ENCODE assay signal across 23 cellular contexts in the genomic region with DNA sequence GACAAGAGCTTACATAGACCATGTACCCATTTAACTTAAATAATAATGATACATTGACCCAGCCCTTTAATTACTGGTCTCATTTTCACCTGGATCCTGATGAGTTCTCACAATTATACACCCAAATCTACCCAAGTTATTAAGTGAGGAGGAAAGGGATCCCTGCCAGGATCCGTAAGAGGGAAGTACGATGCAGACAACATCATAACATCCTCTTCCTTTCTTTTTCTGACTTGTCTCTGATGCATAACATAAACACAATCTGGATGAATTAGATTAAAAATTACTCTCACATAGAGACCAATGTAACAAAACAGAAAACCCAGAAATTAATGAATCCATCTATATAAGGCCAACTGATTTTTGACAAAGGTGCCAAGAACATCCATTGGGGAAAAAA. TPM values are rescaled to one million over a fixed set of nuclear protein-coding genes. Genes with fewer than 3 reads are reported as not detected.
DNase-seq lines count a peak whose midpoint lies in the region; ATAC-seq and TF ChIP-seq lines count a peak whose summit lies in the region.
"Had no signal": no experiment of that assay in that cellular context is flagged by ENCODE, and none has a peak within 500 bp of the region (broad histone marks: within the 10 kb centered on the region; RNA-seq: fewer than 3 reads in every experiment).

No MANE protein-coding gene starts in this region.

- peak overlapping the region; percentile 5; the same call in 1 of the 2 replicates for H3K9ac ChIP-seq in SK-N-SH
- no peak overlapping the region for H3K9ac ChIP-seq in OCI-LY3 (ENCODE audit: low read length)
- no peak overlapping the region for H3K9ac ChIP-seq in fibroblast of lung (ENCODE audit: insufficient read depth, low read length)
- H3K9ac ChIP-seq: KMS-11 had no signal

- H4K20me1 ChIP-seq in SK-N-SH (ENCODE audit: insufficient read depth) (no peaks in the 10 kb centered on the region), OCI-LY3 (ENCODE audit: insufficient read depth, low read length) (no peaks in the 10 kb centered on the region), fibroblast of lung (ENCODE audit: control insufficient read depth, extremely low read depth, insufficient read depth, low read length) (no peaks in the 10 kb centered on the region)

- POLR2A ChIA-PET in SK-N-SH (lab: Yijun Ruan, JAX), result no interaction called here

- peaks cover 80% of the 10 kb centered on the region for H3K79me2 ChIP-seq in SK-N-SH (ENCODE audit: insufficient read depth)
- peaks cover 3% of the 10 kb centered on the region; the same call in 1 of the 2 replicates for H3K79me2 ChIP-seq in OCI-LY3 (ENCODE audit: low read length)
- peaks cover 4% of the 10 kb centered on the region for H3K79me2 ChIP-seq in fibroblast of lung (ENCODE audit: control insufficient read depth, insufficient read depth, low read length)

- H3K9me3 ChIP-seq in SK-N-SH (no peaks in the 10 kb centered on the region), OCI-LY3 (ENCODE audit: insufficient read depth, low read length) (no peaks in the 10 kb centered on the region), fibroblast of lung (ENCODE audit: control insufficient read depth, insufficient read depth, low read depth, low read length) (no peaks in the 10 kb centered on the region), transverse colon (no peaks in the 10 kb centered on the region)
- H3K9me3 ChIP-seq: ascending aorta, gastroesophageal sphincter, lower lobe of right lung, psoas muscle, testis had no signal

- no peak for TF ChIP-seq RAD21 in SK-N-SH (IDR thresholded peaks at IDR 0.05; ENCODE audit: low read length)

- H3K4me2 ChIP-seq in SK-N-SH (peak overlapping the region; percentile 50), OCI-LY3 (ENCODE audit: low read length) (peak overlapping the region; percentile 35; the same call in 1 of the 2 replicates), fibroblast of lung (ENCODE audit: extremely low read depth, insufficient read depth, low read length) (peak overlapping the region; percentile 86)
- H3K4me2 ChIP-seq: KMS-11, smooth muscle cell had no signal

- peak overlapping the region in 1 of 2 experiments; percentile 20; a peak in 2 of 4 replicates for H3K4me3 ChIP-seq in SK-N-SH (ENCODE audit: low read depth in 2 of 2, low read length in 1 of 2)
- H3K4me3 ChIP-seq in OCI-LY3 (ENCODE audit: low read length), result no peak overlapping the region
- peak overlapping the region in 3 of 4 experiments; percentile 9 to 28 (median 22) for H3K4me3 ChIP-seq in fibroblast of lung (replicated peaks in 1 of 4; ENCODE audit: control extremely low read depth in 1 of 4, insufficient read depth in 1 of 4, low read depth in 3 of 4, low read length in 4 of 4)
- no peak overlapping the region for H3K4me3 ChIP-seq in transverse colon
- H3K4me3 ChIP-seq: ascending aorta, dorsolateral prefrontal cortex, gastroesophageal sphincter, lower lobe of right lung, psoas muscle, smooth muscle cell, testis had no signal

- TF ChIP-seq EP300 in SK-N-SH (IDR thresholded peaks at IDR 0.05; ENCODE audit: borderline replicate concordance in 1 of 2, low read depth in 1 of 2, low read length in 1 of 2) (no peak), transverse colon (IDR thresholded peaks at IDR 0.05; ENCODE audit: low read depth) (no peak)

- H3K9me2 ChIP-seq in SK-N-SH, result no peaks in the 10 kb centered on the region

- CTCF ChIA-PET in SK-N-SH (lab: Yijun Ruan, JAX), result no interaction called here

- H3K27ac ChIP-seq in SK-N-SH (ENCODE audit: low read depth in 2 of 2, low read length in 1 of 2), result peak overlapping the region; percentile 16 to 63; a peak in 3 of 4 replicates
- H3K27ac ChIP-seq in OCI-LY3 (ENCODE audit: low read length), result no peak overlapping the region
- H3K27ac ChIP-seq in fibroblast of lung (ENCODE audit: insufficient read depth, low read length), result peak overlapping the region; percentile 51
- peak overlapping the region; percentile 71 to 74 (median 73) for H3K27ac ChIP-seq in transverse colon
- H3K27ac ChIP-seq: 22Rv1, ascending aorta, C4-2B, gastroesophageal sphincter, KMS-11, lower lobe of right lung, psoas muscle, testis had no signal

- no peak; the same call in 2 of the 3 replicates for ATAC-seq in SK-N-SH treated with all-trans-retinoic acid at 6 μM for 48 hours
- ATAC-seq: gastroesophageal sphincter, lower lobe of right lung, psoas muscle, Right ventricle myocardium inferior had no signal

- WGBS in SK-N-SH (ENCODE audit: low lambda C conversion rate), result 56% methylated on average over 2 of the region's 2 CpGs
- WGBS in transverse colon (ENCODE audit: low coverage in 1 of 2), 2 donors, result 56 to 58% methylated on average over 2 of the region's 2 CpGs

- H3K36me3 ChIP-seq in SK-N-SH (replicated peaks in 1 of 2; ENCODE audit: control insufficient read depth in 1 of 2, insufficient read depth in 2 of 2, low read length in 1 of 2) (no peaks in the 10 kb centered on the region), OCI-LY3 (replicated peaks; ENCODE audit: low read depth, low read length) (no peaks in the 10 kb centered on the region), fibroblast of lung (ENCODE audit: control insufficient read depth, insufficient read depth, low read length) (no peaks in the 10 kb centered on the region), transverse colon (no peaks in the 10 kb centered on the region)
- H3K36me3 ChIP-seq: ascending aorta, gastroesophageal sphincter, lower lobe of right lung had no signal

- TF ChIP-seq CTCF in SK-N-SH (IDR thresholded peaks at IDR 0.05) (no peak), OCI-LY3 (IDR thresholded peaks at IDR 0.05; ENCODE audit: low read depth, low read length) (no peak), fibroblast of lung (conservative IDR thresholded peaks at IDR 0.05 in 1 of 2, IDR thresholded peaks at IDR 0.05 in 1 of 2; ENCODE audit: low read depth in 1 of 2, low read length in 2 of 2) (no peak), transverse colon (IDR thresholded peaks at IDR 0.05) (no peak)

- DNase-seq in SK-N-SH, result no peak
- DNase-seq in fibroblast of lung (ENCODE audit: low read depth in 2 of 2), result no peak
- no peak for DNase-seq in transverse colon
- no peak for DNase-seq in epidermal melanocyte (ENCODE audit: insufficient read length, low spot score)
- DNase-seq in A172 (ENCODE audit: low spot score), result no peak
- no peak for DNase-seq in nucleus accumbens (lab: John Stamatoyannopoulos, UW)
- DNase-seq: activated CD4-positive, alpha-beta T cell treated with anti-CD3 and anti-CD28 coated beads for 48 hours; central memory CD4-positive, alpha-beta T cell; dorsolateral prefrontal cortex; lower lobe of right lung; NCI-H1694 treated with DMSO at 0.1 percent for 48 hours; psoas muscle; stimulated activated naive CD4-positive, alpha-beta T cell; testis had no signal

- H3K4me1 ChIP-seq in SK-N-SH (ENCODE audit: control insufficient read depth in 1 of 2, insufficient read depth in 2 of 2, low read depth in 1 of 2, low read length in 1 of 2), result peaks cover 2 to 30% of the 10 kb centered on the region in 2 experiments; a peak in 3 of 4 replicates
- H3K4me1 ChIP-seq in OCI-LY3 (ENCODE audit: low read length), result peaks cover 52% of the 10 kb centered on the region
- H3K4me1 ChIP-seq in fibroblast of lung (ENCODE audit: control insufficient read depth, extremely low read depth, insufficient read depth, low read length), result peaks cover 9% of the 10 kb centered on the region
- H3K4me1 ChIP-seq in transverse colon, result peaks cover 8 to 42% (median 22%) of the 10 kb centered on the region in 4 donors
- H3K4me1 ChIP-seq: ascending aorta, gastroesophageal sphincter had no signal

- in situ Hi-C loops in transverse colon (cut with MboI; ENCODE audit: low pct_ligation_motif_present in 1 of 4, low pct_unique_long_range_greater_than_20kb in 1 of 4, low sequenced_read_pairs in 3 of 4), result no loop called here

- no peaks in the 10 kb centered on the region for H3K27me3 ChIP-seq in SK-N-SH (ENCODE audit: insufficient read depth)
- H3K27me3 ChIP-seq in OCI-LY3 (ENCODE audit: low read depth, low read length), result no peaks in the 10 kb centered on the region
- no peaks in the 10 kb centered on the region for H3K27me3 ChIP-seq in fibroblast of lung (ENCODE audit: control insufficient read depth, insufficient read depth, low read length)
- no peaks in the 10 kb centered on the region for H3K27me3 ChIP-seq in transverse colon
- H3K27me3 ChIP-seq: ascending aorta, dorsolateral prefrontal cortex, gastroesophageal sphincter, testis had no signal

- intact Hi-C loops in transverse colon (cut with DNase I; ENCODE audit: low total_unique reads), result no loop called here

- no peak overlapping the region for H2AFZ ChIP-seq in SK-N-SH (ENCODE audit: low read depth)
- no peak overlapping the region for H2AFZ ChIP-seq in OCI-LY3 (ENCODE audit: low read depth, low read length)
- H2AFZ ChIP-seq in fibroblast of lung (ENCODE audit: low read length), result no peak overlapping the region

- peaks cover 42% of the 10 kb centered on the region for H3F3A ChIP-seq in SK-N-SH (replicated peaks; ENCODE audit: insufficient read depth)

- TF ChIP-seq POLR2A in transverse colon (IDR thresholded peaks at IDR 0.05), result no peak

TF ChIP-seq in SK-N-SH, 30 proteins besides CTCF, POLR2A, EP300 and RAD21 (continues in another document):
- TF ChIP-seq NRF1 (IDR thresholded peaks at IDR 0.05; ENCODE audit: low read depth, low read length) (no peak), FOXJ3 (CRISPR knock-in tag; IDR thresholded peaks at IDR 0.05) (no peak)

TF ChIP-seq in SK-N-SH treated with all-trans-retinoic acid at 6 μM for 48 hours, 23 proteins besides CTCF, POLR2A, EP300 and RAD21 (continues in another document):
- TF ChIP-seq ESRRG (CRISPR knock-in tag; IDR thresholded peaks at IDR 0.05), result no peak
- TF ChIP-seq ZFP30 (CRISPR knock-in tag; IDR thresholded peaks at IDR 0.05), result no peak
- TF ChIP-seq ZNF565 (CRISPR knock-in tag; conservative IDR thresholded peaks at IDR 0.05; ENCODE audit: low read depth), result no peak

RNA-seq across cellular contexts. Expression of a gene that starts 17.0 kb away (rescaled TPM):
- polyA plus RNA-seq in SK-N-SH (2012; rRNA removed) (21.5 and 32.4 TPM in 2 replicates), fibroblast of lung (8.6 and 15.2 TPM in 2 replicates)
- 22.5 and 25.9 TPM in 2 replicates for polyA plus RNA-seq in SK-N-SH (2012; cell fraction: cytosol; rRNA removed)
- polyA plus RNA-seq in SK-N-SH (2012; cell fraction: nucleus; rRNA removed), result 10.0 and 18.4 TPM in 2 replicates
- total RNA-seq in fibroblast of lung (8.7 and 11.6 TPM in 2 replicates), transverse colon (10 to 100 TPM; 20.3 to 29.6 (median 23.0) TPM)
- 4.8 and 10.6 TPM in 2 replicates for polyA plus RNA-seq in fibroblast of lung (2012)
- polyA minus RNA-seq in fibroblast of lung (ENCODE audit: low replicate concordance), result 30.7 and 36.6 TPM in 2 replicates
- total RNA-seq in A172 (2014; rRNA removed; shearing (Covaris generic)), result 4.8 and 6.4 TPM in 2 replicates

RNA-seq across cellular contexts. Expression of a gene that starts 59.9 kb away (rescaled TPM):
- polyA plus RNA-seq in SK-N-SH (2012; rRNA removed) (3.6 and 4.9 TPM in 2 replicates), fibroblast of lung (2.9 and 3.3 TPM in 2 replicates)
- 3.5 and 4.5 TPM in 2 replicates for polyA plus RNA-seq in SK-N-SH (2012; cell fraction: cytosol; rRNA removed)
- polyA plus RNA-seq in SK-N-SH (2012; cell fraction: nucleus; rRNA removed), result 3.8 and 8.7 TPM in 2 replicates
- total RNA-seq in fibroblast of lung (3.6 and 4.0 TPM in 2 replicates), transverse colon (10 to 100 TPM in 3 of 4 donors, 1 to 10 TPM in 1; 2.4 to 33.7 (median 12.2) TPM)
- 2.8 and 2.9 TPM in 2 replicates for polyA plus RNA-seq in fibroblast of lung (2012)
- polyA minus RNA-seq in fibroblast of lung (ENCODE audit: low replicate concordance), result not detected in 2 replicates
- 1.4 and 1.6 TPM in 2 replicates for total RNA-seq in A172 (2014; rRNA removed; shearing (Covaris generic))
- total RNA-seq: ascending aorta, smooth muscle cell had no signal

Comparison
In these comparisons a context has a peak if more than half of its experiments do, and no peak if none do; other contexts are left out.
1. H3K4me2 ChIP-seq: peak in every context shown above with its lines; median percentile 86 in fibroblast of lung; 50 in SK-N-SH; 35 in OCI-LY3.
2. H3K4me3 ChIP-seq: peak in fibroblast of lung (3 of 4); none in OCI-LY3 (single experiment) and transverse colon (0 of 4).